In genomic region chr12:47316609-47317049, GRCh38 we compare ENCODE assay signal across 14 cellular contexts.
DNase-seq lines count a peak whose midpoint lies in the region; TF ChIP-seq lines count a peak whose summit lies in the region.
"Had no signal": no experiment of that assay in that cellular context is flagged by ENCODE, and none has a peak within 500 bp of the region (broad histone marks: within the 10 kb centered on the region; RNA-seq: fewer than 3 reads in every experiment).

No MANE protein-coding gene starts in this region.

- DNase-seq in G401 (ENCODE audit: low spot score) (peak; percentile 29), fibroblast of peridontal ligament (ENCODE audit: extremely low read depth) (peak; percentile 62), retinal pigment epithelial cell (ENCODE audit: low read depth) (peak; percentile 2), neural progenitor cell (ENCODE audit: low spot score) (no peak), smooth muscle cell (lab: John Stamatoyannopoulos, UW; ENCODE audit: unreplicated experiment) (no peak)
- no peak for DNase-seq in activated T-cell treated with anti-CD3 and anti-CD28 coated beads, Interleukin-2, amount 50 U/mL, for 48 hours
- DNase-seq: activated effector memory CD4-positive, alpha-beta T cell treated with anti-CD3 and anti-CD28 coated beads, Interleukin-2, amount 50 U/mL, for 16 hours; DMS53; NCI-H1048; NCI-H510A treated with DMSO at 0.1 percent for 48 hours; sigmoid colon; testis had no signal

- H4K20me1 ChIP-seq in OCI-LY3 (ENCODE audit: insufficient read depth, low read length): no peaks in the 10 kb centered on the region
- no peaks in the 10 kb centered on the region for H4K20me1 ChIP-seq in neural progenitor cell (ENCODE audit: low read depth)
- H4K20me1 ChIP-seq in smooth muscle cell (ENCODE audit: low read depth): no peaks in the 10 kb centered on the region

- H3F3A ChIP-seq in neural progenitor cell (ENCODE audit: low read depth): no peaks in the 10 kb centered on the region
- H3F3A ChIP-seq in smooth muscle cell (ENCODE audit: low read depth): no peaks in the 10 kb centered on the region

- no peak overlapping the region for H3K4me3 ChIP-seq in OCI-LY3 (ENCODE audit: low read length)
- H3K4me3 ChIP-seq in retinal pigment epithelial cell (ENCODE audit: low read length): no peak overlapping the region
- H3K4me3 ChIP-seq in neural progenitor cell: no peak overlapping the region
- H3K4me3 ChIP-seq in smooth muscle cell: no peak overlapping the region
- H3K4me3 ChIP-seq: mucosa of descending colon, sigmoid colon, testis had no signal

- TF ChIP-seq CTCF in OCI-LY3 (IDR thresholded peaks at IDR 0.05; ENCODE audit: low read depth, low read length) (no peak), retinal pigment epithelial cell (conservative IDR thresholded peaks at IDR 0.05; ENCODE audit: low read depth, low read length) (no peak), neural progenitor cell (IDR thresholded peaks at IDR 0.05) (no peak), smooth muscle cell (IDR thresholded peaks at IDR 0.05; ENCODE audit: borderline replicate concordance, insufficient read depth, poor library complexity, severe bottlenecking) (no peak)

- H3K79me2 ChIP-seq in OCI-LY3 (ENCODE audit: low read length) (no peaks in the 10 kb centered on the region), neural progenitor cell (ENCODE audit: low read depth) (no peaks in the 10 kb centered on the region), smooth muscle cell (ENCODE audit: low read depth) (no peaks in the 10 kb centered on the region)

- peaks cover 7% of the 10 kb centered on the region for H3K9me3 Mint-ChIP-seq in neural progenitor cell

- H3K9ac ChIP-seq in OCI-LY3 (ENCODE audit: low read length) (peak overlapping the region; percentile 43), neural progenitor cell (no peak overlapping the region), smooth muscle cell (ENCODE audit: low read depth) (no peak overlapping the region)

- 82% methylated on average over 2 of the region's 2 CpGs for WGBS in smooth muscle cell (ENCODE audit: low lambda C conversion rate)

- H3K9me3 ChIP-seq in OCI-LY3 (ENCODE audit: insufficient read depth, low read length) (peaks cover 3% of the 10 kb centered on the region; the same call in 1 of the 2 replicates), neural progenitor cell (ENCODE audit: low read depth) (no peaks in the 10 kb centered on the region), smooth muscle cell (replicated peaks; ENCODE audit: low read depth) (no peaks in the 10 kb centered on the region)
- H3K9me3 ChIP-seq: mucosa of descending colon, sigmoid colon, testis had no signal

- H3K27ac ChIP-seq in OCI-LY3 (ENCODE audit: low read length) (peak overlapping the region; percentile 80), neural progenitor cell (no peak overlapping the region), smooth muscle cell (ENCODE audit: low read depth) (no peak overlapping the region)

- peaks cover 3% of the 10 kb centered on the region for H3K4me1 Mint-ChIP-seq in neural progenitor cell

- peak overlapping the region; percentile 48 for H3K4me2 ChIP-seq in OCI-LY3 (ENCODE audit: low read length)
- H3K4me2 ChIP-seq in neural progenitor cell: no peak overlapping the region
- no peak overlapping the region for H3K4me2 ChIP-seq in smooth muscle cell

- no peaks in the 10 kb centered on the region for H3K27me3 Mint-ChIP-seq in neural progenitor cell (ENCODE audit: insufficient read depth, low read depth)

- H3K27ac Mint-ChIP-seq in neural progenitor cell: no peak overlapping the region

- no peak overlapping the region for H2AFZ ChIP-seq in OCI-LY3 (ENCODE audit: low read depth, low read length)
- H2AFZ ChIP-seq in neural progenitor cell (replicated peaks): no peak overlapping the region
- H2AFZ ChIP-seq in smooth muscle cell (ENCODE audit: low read depth): no peak overlapping the region

- H3K36me3 ChIP-seq in OCI-LY3 (replicated peaks; ENCODE audit: low read depth, low read length): peaks cover 6% of the 10 kb centered on the region
- H3K36me3 ChIP-seq in neural progenitor cell: no peaks in the 10 kb centered on the region
- H3K36me3 ChIP-seq in smooth muscle cell (ENCODE audit: low read depth): no peaks in the 10 kb centered on the region
- H3K36me3 ChIP-seq: sigmoid colon had no signal

- in situ Hi-C loops in G401 (cut with HindIII; ENCODE audit: low sequenced_read_pairs): no loop called here

- no peak overlapping the region for H3K4me3 Mint-ChIP-seq in neural progenitor cell

- H3K27me3 ChIP-seq in OCI-LY3 (ENCODE audit: low read depth, low read length) (no peaks in the 10 kb centered on the region), neural progenitor cell (no peaks in the 10 kb centered on the region), smooth muscle cell (ENCODE audit: low read depth) (no peaks in the 10 kb centered on the region)
- H3K27me3 ChIP-seq: sigmoid colon, testis had no signal

- H3K36me3 Mint-ChIP-seq in neural progenitor cell: no peaks in the 10 kb centered on the region

- H3K4me1 ChIP-seq in OCI-LY3 (ENCODE audit: low read length) (peaks cover 68% of the 10 kb centered on the region), neural progenitor cell (no peaks in the 10 kb centered on the region), smooth muscle cell (ENCODE audit: low read depth) (no peaks in the 10 kb centered on the region)
- H3K4me1 ChIP-seq: testis had no signal

Comparison
In these comparisons a context has a peak if more than half of its experiments do, and no peak if none do; other contexts are left out.
1. DNase-seq: peak in G401 (single experiment), fibroblast of peridontal ligament (single experiment) and retinal pigment epithelial cell (single experiment); none in activated T-cell treated with anti-CD3 and anti-CD28 coated beads, Interleukin-2, amount 50 U/mL, for 48 hours (0 of 2), neural progenitor cell (single experiment) and smooth muscle cell (single experiment).